In the genomic region with DNA sequence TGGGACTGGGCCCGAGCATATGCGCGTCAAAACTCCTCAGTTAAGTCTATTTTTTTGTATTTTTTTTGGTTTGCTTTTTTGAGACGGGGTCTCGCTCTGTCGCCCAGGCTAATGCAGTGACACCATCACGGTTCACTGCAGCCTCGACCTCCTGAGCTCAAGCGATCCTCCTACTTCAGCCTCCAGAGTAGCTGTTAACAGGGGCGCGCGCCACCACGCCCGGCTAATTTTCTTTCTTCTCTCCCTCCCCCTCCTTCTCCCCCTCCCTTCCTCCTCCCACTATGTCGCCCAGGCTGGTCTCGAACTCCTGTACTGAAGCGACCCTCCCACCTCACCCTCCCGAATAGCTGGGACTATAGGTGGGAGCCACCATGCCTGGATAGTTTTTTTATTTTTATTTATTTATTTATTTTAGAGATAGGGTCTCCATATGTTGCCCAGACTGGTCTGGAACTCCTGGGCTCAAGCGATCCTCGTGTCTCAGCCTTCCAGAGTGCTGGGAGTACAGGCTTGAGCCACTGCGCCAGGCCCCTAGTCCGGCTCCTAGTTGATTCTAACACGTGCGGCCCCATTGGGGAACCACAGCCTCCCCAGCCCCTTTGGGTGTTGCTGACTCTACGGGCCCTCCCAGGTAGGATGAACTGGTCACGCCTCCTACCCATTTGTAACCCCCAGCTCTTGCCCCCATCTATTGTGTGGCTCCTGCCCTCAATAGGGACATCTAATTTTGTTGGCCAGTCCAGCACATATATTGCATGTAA, we compare ENCODE assay signal across 9 cellular contexts. TPM values are rescaled to one million over a fixed set of nuclear protein-coding genes. Genes with fewer than 3 reads are reported as not detected.
A peak's percentile ranks its signal among the peaks of the same experiment; 100 is the strongest.
DNase-seq lines count a peak whose midpoint lies in the region; ATAC-seq and TF ChIP-seq lines count a peak whose summit lies in the region.
"Had no signal": no experiment of that assay in that cellular context is flagged by ENCODE, and none has a peak within 500 bp of the region (broad histone marks: within the 10 kb centered on the region; RNA-seq: fewer than 3 reads in every experiment).

No MANE protein-coding gene starts in this region.

- DNase-seq in T-helper 1 cell (no peak), adrenal gland (peak in 2 of 7 donors; percentile 43 to 66), kidney epithelial cell (ENCODE audit: low read depth) (no peak), suprapubic skin (ENCODE audit: low spot score in 2 of 2) (no peak), GM19238 (ENCODE audit: insufficient read length, low spot score) (no peak)
- DNase-seq in stimulated activated CD4-positive, alpha-beta T cell treated with anti-CD3 and anti-CD28 coated beads, Interleukin-2, amount 100 ng/mL, for 48 hours = no peak

- H3K4me3 Mint-ChIP-seq in T-helper 1 cell treated with Interleukin-12 subunit alpha and Interleukin-12 subunit beta and Interleukin-4 antibody, amounts not matched to agents 30 μg/mL and 1 μg/mL, for 36 hours = peak overlapping the region; percentile 88

- no peaks in the 10 kb centered on the region for H3K36me3 Mint-ChIP-seq in T-helper 1 cell treated with Interleukin-12 subunit alpha and Interleukin-12 subunit beta and Interleukin-4 antibody, amounts not matched to agents 30 μg/mL and 1 μg/mL, for 36 hours (ENCODE audit: low read depth)

- ATAC-seq in GM21515 (IDR thresholded peaks at IDR 0.05; ENCODE audit: unreplicated experiment) = no peak

- H3K4me3 ChIP-seq in adrenal gland (peak overlapping the region in 2 of 4 donors; percentile 79 to 87), kidney epithelial cell (ENCODE audit: low read depth, low read length) (peak overlapping the region; percentile 67), suprapubic skin (peak overlapping the region; percentile 88)

- H3K4me1 Mint-ChIP-seq in T-helper 1 cell treated with Interleukin-12 subunit alpha and Interleukin-12 subunit beta and Interleukin-4 antibody, amounts not matched to agents 30 μg/mL and 1 μg/mL, for 36 hours (ENCODE audit: low read depth) = peaks cover 21% of the 10 kb centered on the region

- TF ChIP-seq CTCF in adrenal gland (IDR thresholded peaks at IDR 0.05) (peak in 1 of 6 experiments; percentile 2), kidney epithelial cell (IDR thresholded peaks at IDR 0.05; ENCODE audit: insufficient read depth, low read length, poor library complexity, severe bottlenecking) (no peak), suprapubic skin (IDR thresholded peaks at IDR 0.05) (no peak)

- H3K27ac Mint-ChIP-seq in T-helper 1 cell treated with Interleukin-12 subunit alpha and Interleukin-12 subunit beta and Interleukin-4 antibody, amounts not matched to agents 30 μg/mL and 1 μg/mL, for 36 hours = peak overlapping the region; percentile 89

- H3K9me3 ChIP-seq in adrenal gland (replicated peaks in 1 of 3) (no peaks in the 10 kb centered on the region), suprapubic skin (no peaks in the 10 kb centered on the region)

- 31 to 36% (median 32%) methylated on average over 26 of the region's 26 CpGs for WGBS in adrenal gland, 4 donors
- 31% methylated on average over 26 of the region's 26 CpGs for WGBS in suprapubic skin

- intact Hi-C loops in adrenal gland (cut with DNase I) = no loop called here

- H3K27me3 ChIP-seq in adrenal gland = no peaks in the 10 kb centered on the region
- H3K27me3 ChIP-seq in kidney epithelial cell (ENCODE audit: control insufficient read depth, insufficient read depth, low read length) = no peaks in the 10 kb centered on the region
- no peaks in the 10 kb centered on the region for H3K27me3 ChIP-seq in suprapubic skin

- no peaks in the 10 kb centered on the region for H3K9me3 Mint-ChIP-seq in T-helper 1 cell treated with Interleukin-12 subunit alpha and Interleukin-12 subunit beta and Interleukin-4 antibody, amounts not matched to agents 30 μg/mL and 1 μg/mL, for 36 hours

- H3K36me3 ChIP-seq in adrenal gland (replicated peaks in 1 of 2) (no peaks in the 10 kb centered on the region), kidney epithelial cell (ENCODE audit: control insufficient read depth, insufficient read depth, low read length) (no peaks in the 10 kb centered on the region), suprapubic skin (no peaks in the 10 kb centered on the region)

- no peak for TF ChIP-seq EP300 in suprapubic skin (IDR thresholded peaks at IDR 0.05)

- H3K4me1 ChIP-seq in adrenal gland (replicated peaks in 1 of 2) (peaks cover 29 to 34% of the 10 kb centered on the region in 2 donors), suprapubic skin (peaks cover 39% of the 10 kb centered on the region)

- no peaks in the 10 kb centered on the region for H3K27me3 Mint-ChIP-seq in T-helper 1 cell treated with Interleukin-12 subunit alpha and Interleukin-12 subunit beta and Interleukin-4 antibody, amounts not matched to agents 30 μg/mL and 1 μg/mL, for 36 hours (ENCODE audit: low read depth)

- TF ChIP-seq POLR2A in adrenal gland (IDR thresholded peaks at IDR 0.05) (no peak), suprapubic skin (IDR thresholded peaks at IDR 0.05) (no peak)

- H3K27ac ChIP-seq in adrenal gland (peak overlapping the region in 4 of 5 donors; percentile 4 to 98 (median 78)), suprapubic skin (peak overlapping the region; percentile 95)

RNA-seq across cellular contexts. Expression of gene ZNF837, which starts 0.8 kb away (rescaled TPM):
- total RNA-seq in adrenal gland (10 to 100 TPM in 1 of 8 donors, 1 to 10 TPM in 7; 2.4 to 10.5 (median 4.6) TPM), kidney epithelial cell (4.3 and 5.9 TPM in 2 replicates), suprapubic skin (1 to 10 TPM; 2.6 to 6.2 (median 4.3) TPM)
- polyA plus RNA-seq in adrenal gland = 1 to 10 TPM in 2 of 3 donors, under 1 TPM in 1; 0.09 to 8.1 (median 6.1) TPM

RNA-seq across cellular contexts. Expression of gene RPS5, which starts 5.4 kb away (rescaled TPM):
- total RNA-seq in adrenal gland (1,000 to 10,000 TPM in 6 of 8 donors, 100 to 1,000 TPM in 2; 839 to 1,999 (median 1,158) TPM), kidney epithelial cell (2,403 and 2,550 TPM in 2 replicates), suprapubic skin (1,000 to 10,000 TPM; 1,253 to 2,519 (median 2,306) TPM)
- polyA plus RNA-seq in adrenal gland = 1,000 to 10,000 TPM in 1 of 3 donors, 100 to 1,000 TPM in 2; 555 to 1,093 (median 722) TPM

RNA-seq across cellular contexts. Expression of gene RNF225, which starts 13.8 kb away (rescaled TPM):
- total RNA-seq in adrenal gland (not detected), kidney epithelial cell (not detected in 2 replicates), suprapubic skin (10 to 100 TPM in 2 of 4 donors, 1 to 10 TPM in 1, not detected in 1; 3.9 to 13.7 (median 13.6) TPM)
- not detected for polyA plus RNA-seq in adrenal gland
- total RNA-seq: myocyte had no signal

RNA-seq across cellular contexts. Expression of gene ZNF497, which starts 19.1 kb away (rescaled TPM):
- total RNA-seq in adrenal gland (1 to 10 TPM in 7 of 8 donors, under 1 TPM in 1; 0.35 to 8.1 (median 1.6) TPM), kidney epithelial cell (0.58 and 3.1 TPM in 2 replicates), suprapubic skin (1 to 10 TPM; 2.4 to 4.8 (median 3.4) TPM)
- 1 to 10 TPM in 2 of 3 donors, under 1 TPM in 1; 0.20 to 2.2 (median 2.0) TPM for polyA plus RNA-seq in adrenal gland

RNA-seq across cellular contexts. Expression of gene ZNF584, which starts 26.8 kb away (rescaled TPM):
- 10 to 100 TPM; 11.7 to 37.5 (median 16.9) TPM for total RNA-seq in adrenal gland
- 10 to 100 TPM in 1 of 3 donors, 1 to 10 TPM in 2; 7.1 to 12.3 (median 9.7) TPM for polyA plus RNA-seq in adrenal gland
- 6.6 and 7.1 TPM in 2 replicates for total RNA-seq in kidney epithelial cell
- 10 to 100 TPM; 15.8 to 21.2 (median 17.4) TPM for total RNA-seq in suprapubic skin
